In genomic region chr1:219173758-219174671, GRCh38 we compare ENCODE assay signal across 8 cellular contexts.
DNase-seq lines count a peak whose midpoint lies in the region; ATAC-seq and TF ChIP-seq lines count a peak whose summit lies in the region.

TSS of gene LYPLAL1 (plus strand) at chr1:219173878. CDS start at chr1:219173891, 13 bp downstream.

- in situ Hi-C loops in ACHN (cut with HindIII; ENCODE audit: low pct_ligation_motif_present, low pct_unique_long_range_greater_than_20kb, low sequenced_read_pairs) (no loop called here), T47D (cut with HindIII; ENCODE audit: low pct_unique_long_range_greater_than_20kb, low sequenced_read_pairs) (no loop called here)

- no peak for TF ChIP-seq CTCF in VCaP (conservative IDR thresholded peaks at IDR 0.05)

- peak within 1 kb of the TSS; percentile 83; the same call in 1 of the 2 replicates for H3K9ac ChIP-seq in iPS-20b (ENCODE audit: low read depth, low read length)

- peak within 1 kb of the TSS; percentile 86 for H3K27ac ChIP-seq in VCaP
- peak within 1 kb of the TSS; percentile 70 for H3K27ac ChIP-seq in iPS-20b (ENCODE audit: low read length)
- peak within 1 kb of the TSS; percentile 62 to 99 (median 91) for H3K27ac ChIP-seq in skin epidermis

- DNase-seq in ACHN, result peak; percentile 91
- DNase-seq in NCI-H2196 (lab: John Stamatoyannopoulos, UW; ENCODE audit: unreplicated experiment), result peak; percentile 90
- peak; percentile 87 to 93 for DNase-seq in T47D (ENCODE audit: low read depth in 1 of 2, low spot score in 1 of 2)

- H3K4me3 ChIP-seq in iPS-20b (ENCODE audit: low read length), result peak within 1 kb of the TSS; percentile 80
- H3K4me3 ChIP-seq in skin epidermis, result peak within 1 kb of the TSS; percentile 57 to 94 (median 79)

- ATAC-seq in GM18861 (IDR thresholded peaks at IDR 0.05; ENCODE audit: unreplicated experiment) (peak; percentile 19), HG03095 (IDR thresholded peaks at IDR 0.05; ENCODE audit: unreplicated experiment) (peak; percentile 62)

- H3K4me1 ChIP-seq in iPS-20b (ENCODE audit: insufficient read depth, low read length), result peaks cover 2% of the 10 kb centered on the region; the same call in 1 of the 2 replicates

- H3K27me3 ChIP-seq in iPS-20b (ENCODE audit: insufficient read depth, low read length), result no peaks in the 10 kb centered on the region

- no peaks in the 10 kb centered on the region for H3K9me3 ChIP-seq in iPS-20b (ENCODE audit: insufficient read depth, low read depth, low read length)

- no peaks in the 10 kb centered on the region for H3K36me3 ChIP-seq in iPS-20b (ENCODE audit: insufficient read depth, low read depth, low read length)

Comparison
In these comparisons a context has a peak if more than half of its experiments do, and no peak if none do; other contexts are left out.
1. Peak in every context shown above with its lines: DNase-seq, ATAC-seq, H3K4me3 ChIP-seq and H3K27ac ChIP-seq.